In the genomic region with DNA sequence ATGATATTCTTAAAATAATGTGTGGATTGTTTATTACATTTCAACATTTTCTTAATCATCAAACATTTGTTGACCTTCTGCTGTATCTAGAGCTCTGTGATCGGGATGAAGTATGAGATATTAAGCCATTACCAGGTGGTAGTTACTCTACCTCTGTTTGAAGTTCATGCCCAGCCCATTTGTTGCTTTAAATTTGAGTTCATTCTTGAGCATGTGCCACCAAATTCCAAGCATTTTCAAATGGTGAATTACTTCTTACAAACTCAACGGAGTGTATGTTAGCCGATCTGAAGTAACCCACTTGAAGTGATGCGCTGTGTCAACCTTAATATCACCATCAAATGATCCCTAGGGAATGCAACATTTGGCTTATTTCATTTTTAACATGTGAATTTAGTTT, we compare ENCODE assay signal across 24 cellular contexts. TPM values are rescaled to one million over a fixed set of nuclear protein-coding genes. Genes with fewer than 3 reads are reported as not detected.
"Had no signal": no experiment of that assay in that cellular context is flagged by ENCODE, and none has a peak within 500 bp of the region (broad histone marks: within the 10 kb centered on the region; RNA-seq: fewer than 3 reads in every experiment).

No MANE protein-coding gene starts in this region.

- H3K9me3 ChIP-seq: neutrophil, pancreas, sigmoid colon, stomach had no signal

- H3K27ac ChIP-seq: neutrophil, pancreas, sigmoid colon, stomach had no signal

- ATAC-seq: activated CD8-positive, alpha-beta T cell treated with anti-CD3 and anti-CD28 coated beads for 36 hours; activated T-helper 17 cell treated with anti-CD3 and anti-CD28 coated beads, Interleukin-2, amount 50 U/mL, for 72 hours; effector memory CD8-positive, alpha-beta T cell; left ventricle myocardium superior; natural killer cell; pancreas; SK-N-SH treated with all-trans-retinoic acid at 6 μM for 48 hours; stimulated activated effector memory CD8-positive, alpha-beta T cell treated with anti-CD3 and anti-CD28 coated beads, Interleukin-12 subunit alpha, Interleukin-12 subunit beta, amount 100 ng/mL, for 72 hours had no signal

- H3K27me3 ChIP-seq: neutrophil, pancreas, sigmoid colon, stomach had no signal

- H3K36me3 ChIP-seq: neutrophil, pancreas, sigmoid colon, stomach had no signal

- DNase-seq: activated CD4-positive, alpha-beta T cell treated with anti-CD3 and anti-CD28 coated beads, Interleukin-2, amount 10 ng/mL, durations not matched to agents 24 days and 14 days; activated CD4-positive, CD25-positive, alpha-beta regulatory T cell; activated CD8-positive, alpha-beta T cell treated with anti-CD3 and anti-CD28 coated beads for 36 hours; activated naive CD4-positive, alpha-beta T cell treated with anti-CD3 and anti-CD28 coated beads for 36 hours; activated T-cell treated with anti-CD3 and anti-CD28 coated beads, Interleukin-2, amount 50 U/mL, for 1 hour; effector memory CD8-positive, alpha-beta T cell; foreskin fibroblast; hypothalamus; kidney; left ventricle myocardium superior; natural killer cell; pancreas; sigmoid colon; stimulated activated CD4-positive, alpha-beta T cell treated with anti-CD3 and anti-CD28 coated beads, Interleukin-4, amount 100 ng/mL, for 24 hours; stomach; T-helper 1 cell; T-helper 9 cell had no signal

- H3K4me1 ChIP-seq: sigmoid colon, stomach had no signal

- H3K4me3 ChIP-seq: pancreas, sigmoid colon, stomach had no signal

RNA-seq across cellular contexts. Expression of a gene that starts 7.3 kb away (rescaled TPM):
- total RNA-seq: chondrocyte, dermis microvascular lymphatic vessel endothelial cell, pulmonary artery endothelial cell had no signal
- polyA plus RNA-seq: pancreas, stomach had no signal
